Comparison of ENCODE assay signal across 31 cellular contexts in the genomic region with DNA sequence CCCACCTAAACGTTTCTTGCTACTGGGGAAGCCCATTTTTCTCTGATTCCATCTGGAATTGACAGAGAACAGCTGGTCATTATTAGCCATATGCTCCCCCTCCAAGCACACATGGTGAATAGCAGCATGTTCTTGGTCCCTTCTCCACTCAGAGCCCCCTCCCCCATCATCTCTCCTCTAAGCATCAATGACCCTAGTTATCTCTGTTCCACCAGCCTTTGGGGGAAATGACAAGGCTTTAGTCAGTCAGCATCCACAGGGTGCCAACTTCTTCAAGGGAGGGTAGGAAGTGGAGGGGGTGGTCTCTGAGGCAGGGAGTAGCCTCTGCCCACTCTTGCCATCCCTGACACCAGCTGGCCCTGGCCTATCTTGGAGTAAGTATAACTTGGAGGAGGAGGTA.
"Had no signal": no experiment of that assay in that cellular context is flagged by ENCODE, and none has a peak within 500 bp of the region (broad histone marks: within the 10 kb centered on the region; RNA-seq: fewer than 3 reads in every experiment).

No MANE protein-coding gene starts in this region.

- H2AFZ ChIP-seq: neural progenitor cell had no signal

- ATAC-seq: body of pancreas; natural killer cell; stimulated activated memory B cell treated with anti-CD40 and anti-IgM and Interleukin-4, amounts not matched to agents 10 μg/mL and 1 μg/mL and 100 μg/mL, for 72 hours; upper lobe of right lung had no signal

- H3K4me3 ChIP-seq: body of pancreas, esophagus squamous epithelium, left ventricle myocardium inferior, lung, neural progenitor cell, right atrium auricular region, smooth muscle cell, stomach, tibial artery, upper lobe of right lung had no signal

- FAIRE-seq: colon had no signal

- H3K9me3 ChIP-seq: body of pancreas, esophagus squamous epithelium, left ventricle myocardium inferior, right atrium auricular region, stomach, tibial artery, upper lobe of right lung had no signal

- DNase-seq: activated CD4-positive, alpha-beta T cell treated with anti-CD3 and anti-CD28 coated beads for 4 hours; activated CD4-positive, alpha-beta T cell treated with anti-CD3 and anti-CD28 coated beads, Interleukin-2, amount 50 U/mL, for 48 hours; activated CD8-positive, alpha-beta memory T cell treated with anti-CD3 and anti-CD28 coated beads for 24 hours; activated effector memory CD4-positive, alpha-beta T cell treated with Interleukin-2 at 50 U/mL for 16 hours; activated naive CD4-positive, alpha-beta T cell treated with Interleukin-2 at 50 U/mL for 16 hours; aorta; dermis blood vessel endothelial cell; effector CD4-positive, alpha-beta T cell; esophagus squamous epithelium; foreskin melanocyte; islet precursor cell; left ventricle myocardium inferior; mesendoderm; natural killer cell; occipital lobe; stimulated activated CD4-positive, alpha-beta T cell treated with anti-CD3 and anti-CD28 coated beads, Interleukin-1b, Interleukin-23, amount 100 ng/mL, for 48 hours; stimulated activated CD4-positive, alpha-beta T cell treated with anti-CD3 and anti-CD28 coated beads, Interleukin-4, amount 100 ng/mL, for 4 hours; stimulated activated CD8-positive, alpha-beta memory T cell treated with anti-CD3 and anti-CD28 coated beads, Interleukin-4, amount 100 ng/mL, for 48 hours; stomach; T1000; tibial artery; upper lobe of right lung had no signal

- H3K4me2 ChIP-seq: neural progenitor cell, smooth muscle cell had no signal

- H3K27ac ChIP-seq: body of pancreas, epithelial cell of prostate, esophagus squamous epithelium, left ventricle myocardium inferior, neural progenitor cell, right atrium auricular region, stomach, tibial artery, upper lobe of right lung, VCaP had no signal

- H3K9ac ChIP-seq: neural progenitor cell had no signal

- H3K36me3 ChIP-seq: esophagus squamous epithelium, left ventricle myocardium inferior, neural progenitor cell, right atrium auricular region, stomach, tibial artery, upper lobe of right lung had no signal
